ENCODE assay signal across 33 cellular contexts in genomic region chr14:104503691-104504090, GRCh38.
"Had no signal": no experiment of that assay in that cellular context is flagged by ENCODE, and none has a peak within 500 bp of the region (broad histone marks: within the 10 kb centered on the region; RNA-seq: fewer than 3 reads in every experiment).

No MANE protein-coding gene starts in this region.

- H3K4me1 ChIP-seq: esophagus muscularis mucosa, foreskin keratinocyte, gastrocnemius medialis had no signal

- H3K9me3 ChIP-seq: gastrocnemius medialis had no signal

- H3K27me3 ChIP-seq: brain microvascular endothelial cell, foreskin keratinocyte had no signal

- H3K4me3 Mint-ChIP-seq: activated CD4-positive, alpha-beta T cell treated with anti-CD3 and anti-CD28 coated beads, Interleukin-2, amount 10 ng/mL, durations not matched to agents 7 days and 5 days; activated CD8-positive, alpha-beta memory T cell treated with anti-CD3 and anti-CD28 coated beads, Interleukin-2, amount 10 ng/mL, durations not matched to agents 7 days and 5 days; activated CD8-positive, alpha-beta T cell treated with anti-CD3 and anti-CD28 coated beads, Interleukin-2, amount 10 ng/mL, durations not matched to agents 7 days and 5 days; activated naive CD4-positive, alpha-beta T cell treated with anti-CD3 and anti-CD28 coated beads for 36 hours; activated naive CD4-positive, alpha-beta T cell treated with anti-CD3 and anti-CD28 coated beads, Interleukin-2, amount 50 U/mL, for 24 hours; activated naive CD8-positive, alpha-beta T cell treated with anti-CD3 and anti-CD28 coated beads, Interleukin-2, amount 10 ng/mL, durations not matched to agents 7 days and 5 days; activated T-helper 1 cell treated with anti-CD3 and anti-CD28 coated beads, Interleukin-12 subunit alpha, Interleukin-12 subunit beta, Interleukin-2, Interleukin-4 antibody, amounts not matched to agents 30 ng/mL and 10 ng/mL and 1 ng/mL, durations not matched to agents 14 hours and 24 hours and 36 hours; central memory CD8-positive, alpha-beta T cell; dendritic cell treated with granulocyte-macrophage colony-stimulating factor and Interleukin-4, amounts not matched to agents 40 ng/mL and 50 ng/mL, for 4 days; T-helper 17 cell; T-helper 2 cell treated with Interferon-gamma antibody and Interleukin-4, amounts not matched to agents 5 μg/mL and 100 μg/mL, for 36 hours; WTC11 had no signal

- H3K27ac Mint-ChIP-seq: activated CD4-positive, alpha-beta T cell treated with anti-CD3 and anti-CD28 coated beads, Interleukin-2, amount 10 ng/mL, durations not matched to agents 7 days and 5 days; activated CD8-positive, alpha-beta memory T cell treated with anti-CD3 and anti-CD28 coated beads, Interleukin-2, amount 10 ng/mL, durations not matched to agents 7 days and 5 days; activated CD8-positive, alpha-beta T cell treated with anti-CD3 and anti-CD28 coated beads, Interleukin-2, amount 10 ng/mL, durations not matched to agents 7 days and 5 days; activated naive CD4-positive, alpha-beta T cell treated with anti-CD3 and anti-CD28 coated beads for 36 hours; activated naive CD4-positive, alpha-beta T cell treated with anti-CD3 and anti-CD28 coated beads, Interleukin-2, amount 50 U/mL, for 24 hours; activated naive CD8-positive, alpha-beta T cell treated with anti-CD3 and anti-CD28 coated beads, Interleukin-2, amount 10 ng/mL, durations not matched to agents 7 days and 5 days; activated T-helper 1 cell treated with anti-CD3 and anti-CD28 coated beads, Interleukin-12 subunit alpha, Interleukin-12 subunit beta, Interleukin-2, Interleukin-4 antibody, amounts not matched to agents 30 ng/mL and 10 ng/mL and 1 ng/mL, durations not matched to agents 14 hours and 24 hours and 36 hours; activated T-helper 2 cell treated with anti-CD3 and anti-CD28 coated beads, Interferon-gamma antibody, Interleukin-2, Interleukin-4, amounts not matched to agents 10 μg/mL and 5 μg/mL and 100 μg/mL, durations not matched to agents 14 hours and 24 hours and 36 hours; dendritic cell treated with granulocyte-macrophage colony-stimulating factor and Interleukin-4, amounts not matched to agents 40 ng/mL and 50 ng/mL, for 4 days; T-helper 17 cell; T-helper 2 cell treated with Interferon-gamma antibody and Interleukin-4, amounts not matched to agents 5 μg/mL and 100 μg/mL, for 36 hours; WTC11 had no signal

- FAIRE-seq: astrocyte had no signal

- H3K4me1 Mint-ChIP-seq: activated CD4-positive, alpha-beta T cell treated with anti-CD3 and anti-CD28 coated beads, Interleukin-2, amount 10 ng/mL, durations not matched to agents 7 days and 5 days; activated CD8-positive, alpha-beta memory T cell treated with anti-CD3 and anti-CD28 coated beads, Interleukin-2, amount 10 ng/mL, durations not matched to agents 7 days and 5 days; activated naive CD4-positive, alpha-beta T cell treated with anti-CD3 and anti-CD28 coated beads, Interleukin-2, amount 50 U/mL, for 24 hours; activated naive CD8-positive, alpha-beta T cell treated with anti-CD3 and anti-CD28 coated beads, Interleukin-2, amount 10 ng/mL, durations not matched to agents 7 days and 5 days; central memory CD8-positive, alpha-beta T cell; T-helper 17 cell had no signal

- H3K36me3 ChIP-seq: brain microvascular endothelial cell, esophagus muscularis mucosa, gastrocnemius medialis had no signal

- ATAC-seq: activated CD8-positive, alpha-beta memory T cell treated with anti-CD3 and anti-CD28 coated beads, Interleukin-2, amount 10 ng/mL, durations not matched to agents 7 days and 5 days; activated CD8-positive, alpha-beta T cell treated with anti-CD3 and anti-CD28 coated beads, Interleukin-2, amount 10 ng/mL, durations not matched to agents 7 days and 5 days; foreskin keratinocyte; gastrocnemius medialis; T-helper 17 cell; WTC11 had no signal

- H3K27ac ChIP-seq: brain microvascular endothelial cell, coronary artery, dorsolateral prefrontal cortex, esophagus muscularis mucosa, foreskin keratinocyte, gastrocnemius medialis had no signal

- H3K4me3 ChIP-seq: coronary artery, dorsolateral prefrontal cortex, esophagus muscularis mucosa, gastrocnemius medialis had no signal

- H3K36me3 Mint-ChIP-seq: activated CD8-positive, alpha-beta memory T cell treated with anti-CD3 and anti-CD28 coated beads, Interleukin-2, amount 10 ng/mL, durations not matched to agents 7 days and 5 days; activated naive CD8-positive, alpha-beta T cell treated with anti-CD3 and anti-CD28 coated beads, Interleukin-2, amount 10 ng/mL, durations not matched to agents 7 days and 5 days had no signal

- DNase-seq: activated CD4-positive, alpha-beta T cell treated with anti-CD3 and anti-CD28 coated beads for 4 hours; activated CD4-positive, alpha-beta T cell treated with anti-CD3 and anti-CD28 coated beads, Interleukin-2, amount 10 ng/mL, durations not matched to agents 7 days and 5 days; activated CD4-positive, alpha-beta T cell treated with anti-CD3 and anti-CD28 coated beads, Interleukin-2, amount 50 U/mL, for 4 hours; activated CD8-positive, alpha-beta memory T cell treated with anti-CD3 and anti-CD28 coated beads, Interleukin-2, amount 10 ng/mL, durations not matched to agents 7 days and 5 days; activated CD8-positive, alpha-beta memory T cell treated with anti-CD3 and anti-CD28 coated beads, Interleukin-2, amount 50 U/mL, for 4 hours; activated CD8-positive, alpha-beta T cell treated with anti-CD3 and anti-CD28 coated beads, Interleukin-2, amount 10 ng/mL, durations not matched to agents 7 days and 5 days; activated effector memory CD4-positive, alpha-beta T cell treated with anti-CD3 and anti-CD28 coated beads, Interleukin-2, amount 50 U/mL, for 16 hours; activated naive CD4-positive, alpha-beta T cell treated with anti-CD3 and anti-CD28 coated beads for 36 hours; activated naive CD8-positive, alpha-beta T cell treated with anti-CD3 and anti-CD28 coated beads, Interleukin-2, amount 10 ng/mL, durations not matched to agents 7 days and 5 days; activated T-cell treated with anti-CD3 and anti-CD28 coated beads, Interleukin-2, amount 50 U/mL, for 1 hour; activated T-cell treated with anti-CD3 and anti-CD28 coated beads, Interleukin-2, amount 50 U/mL, for 48 hours; amniotic stem cell; anterior cingulate cortex; brain microvascular endothelial cell; dorsolateral prefrontal cortex; effector memory CD4-positive, alpha-beta T cell; erythroblast; foreskin keratinocyte; gastrocnemius medialis; glutamatergic neuron; T-helper 1 cell; T-helper 17 cell; T1000 had no signal
